Comparison of ENCODE assay signal across 1 cellular context in genomic region chr7:101104799-101105198, GRCh38.
TF ChIP-seq lines count a peak whose summit lies in the region.

No MANE protein-coding gene starts in this region.

TF ChIP-seq in H1, 55 proteins besides CTCF, POLR2A, EP300 and RAD21:
- TF ChIP-seq BCL11A (IDR thresholded peaks at IDR 0.05; ENCODE audit: low read depth in 2 of 2, low read length in 2 of 2) = no peak
- no peak for TF ChIP-seq CREB1 (IDR thresholded peaks at IDR 0.05)
- no peak for TF ChIP-seq HDAC6 (IDR thresholded peaks at IDR 0.05; ENCODE audit: low read depth, low read length)
- no peak for TF ChIP-seq SP1 (IDR thresholded peaks at IDR 0.05; ENCODE audit: low read depth, low read length)
- TF ChIP-seq ATF2 (IDR thresholded peaks at IDR 0.05; ENCODE audit: low read length) = no peak
- no peak for TF ChIP-seq PHF8 (conservative IDR thresholded peaks at IDR 0.05; ENCODE audit: low read depth, low read length)
- TF ChIP-seq POLR2AphosphoS5 (IDR thresholded peaks at IDR 0.05; ENCODE audit: low read depth, low read length) = no peak
- TF ChIP-seq NRF1 (IDR thresholded peaks at IDR 0.05; ENCODE audit: low read depth, low read length) = no peak
- no peak for TF ChIP-seq KDM4A (IDR thresholded peaks at IDR 0.05; ENCODE audit: low read depth, low read length, severe bottlenecking)
- TF ChIP-seq EZH2 (IDR thresholded peaks at IDR 0.05; ENCODE audit: low read depth, low read length, severe bottlenecking) = no peak
